ENCODE assay signal across 19 cellular contexts in genomic region chr2:182208421-182208820, GRCh38.
DNase-seq lines count a peak whose midpoint lies in the region; TF ChIP-seq lines count a peak whose summit lies in the region.
"Had no signal": no experiment of that assay in that cellular context is flagged by ENCODE, and none has a peak within 500 bp of the region (broad histone marks: within the 10 kb centered on the region; RNA-seq: fewer than 3 reads in every experiment).

No MANE protein-coding gene starts in this region.

- in situ Hi-C loops in G401 (cut with HindIII; ENCODE audit: low sequenced_read_pairs), result no loop called here

- no peak overlapping the region for H3K4me3 ChIP-seq in adrenal gland
- H3K4me3 ChIP-seq: BLaER1, GM12878, GM23338 had no signal

- DNase-seq in DMS 273 (lab: John Stamatoyannopoulos, UW; ENCODE audit: unreplicated experiment), result peak; percentile 68
- no peak for DNase-seq in DMS 273 treated with DMSO at 0.1 percent for 48 hours (lab: John Stamatoyannopoulos, UW)
- peak; percentile 90 for DNase-seq in G401 (ENCODE audit: low spot score)
- peak; percentile 21 for DNase-seq in astrocyte of the hippocampus (ENCODE audit: low read depth, low spot score)
- peak; percentile 36 for DNase-seq in cerebellum (ENCODE audit: low spot score)
- no peak for DNase-seq in adrenal gland
- no peak for DNase-seq in SW480 (ENCODE audit: low spot score)
- DNase-seq in activated gamma-delta T cell treated with Interleukin-2 at 50 U/mL for 16 hours, result no peak
- DNase-seq: CD4-positive, CD25-positive, alpha-beta regulatory T cell; CD8-positive, alpha-beta memory T cell; DMS153; DND-41; GDM1; H9 had no signal

- TF ChIP-seq POLR2A in adrenal gland (IDR thresholded peaks at IDR 0.05), result no peak

- H3K36me3 ChIP-seq in adrenal gland (replicated peaks in 1 of 2), result no peaks in the 10 kb centered on the region
- H3K36me3 ChIP-seq: BLaER1 had no signal

- H3K4me1 ChIP-seq in adrenal gland (replicated peaks in 1 of 2), result no peaks in the 10 kb centered on the region
- H3K4me1 ChIP-seq: BLaER1 had no signal

- no peaks in the 10 kb centered on the region for H3K9me3 ChIP-seq in adrenal gland (replicated peaks in 1 of 3)
- H3K9me3 ChIP-seq: BLaER1 had no signal

- intact Hi-C loops in adrenal gland (cut with DNase I), result no loop called here

- TF ChIP-seq CTCF in adrenal gland (IDR thresholded peaks at IDR 0.05), result no peak

- H3K27ac ChIP-seq in adrenal gland, result no peak overlapping the region
- H3K27ac ChIP-seq: 22Rv1, BLaER1, C4-2B had no signal

- H3K27me3 ChIP-seq in adrenal gland, result no peaks in the 10 kb centered on the region
- H3K27me3 ChIP-seq: BLaER1 had no signal

- WGBS in adrenal gland, 4 donors, result 71 to 91% (median 81%) methylated on average over 4 of the region's 4 CpGs; no CpG with 5 or more reads in 1 of the 4 donors

Comparison
In these comparisons a context has a peak if more than half of its experiments do, and no peak if none do; other contexts are left out.
1. DNase-seq: peak in DMS 273 (single experiment), G401 (single experiment), astrocyte of the hippocampus (single experiment) and cerebellum (single experiment); none in DMS 273 treated with DMSO at 0.1 percent for 48 hours (single experiment), adrenal gland (0 of 7), SW480 (single experiment) and activated gamma-delta T cell treated with Interleukin-2 at 50 U/mL for 16 hours (single experiment).